ENCODE assay signal across 14 cellular contexts in the genomic region with DNA sequence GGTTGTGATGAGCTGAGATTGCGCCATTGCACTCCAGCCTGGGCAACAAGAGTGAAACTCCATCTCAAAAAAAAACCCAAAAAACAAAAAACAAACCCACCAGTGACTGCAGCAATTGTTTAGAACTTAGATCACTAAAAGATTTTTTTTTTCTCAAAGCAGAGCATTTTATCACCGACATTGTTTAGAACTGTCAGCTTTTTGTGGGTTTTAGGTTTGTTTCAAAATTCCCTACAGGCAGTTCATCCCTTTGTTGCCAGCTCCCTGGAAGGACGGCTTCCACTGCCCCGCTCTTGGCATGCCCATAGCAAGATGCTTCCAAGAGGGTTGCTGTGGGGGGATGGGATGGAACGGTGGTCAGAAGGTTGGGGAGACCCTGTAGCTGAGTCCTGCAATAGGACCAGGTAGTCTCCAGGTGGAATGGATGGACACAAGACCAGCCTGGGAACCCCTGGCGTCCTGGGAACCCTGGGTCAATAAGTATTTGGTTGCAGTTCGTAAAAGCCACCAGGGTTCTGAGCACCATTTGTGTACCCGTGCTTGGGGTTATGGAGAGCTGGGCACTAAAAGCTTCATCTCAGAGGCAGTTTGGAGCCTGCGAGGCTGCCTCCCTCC. TPM values are rescaled to one million over a fixed set of nuclear protein-coding genes. Genes with fewer than 3 reads are reported as not detected.
A peak's percentile ranks its signal among the peaks of the same experiment; 100 is the strongest.
DNase-seq lines count a peak whose midpoint lies in the region; ATAC-seq and TF ChIP-seq lines count a peak whose summit lies in the region.
"Had no signal": no experiment of that assay in that cellular context is flagged by ENCODE, and none has a peak within 500 bp of the region (broad histone marks: within the 10 kb centered on the region; RNA-seq: fewer than 3 reads in every experiment).

No MANE protein-coding gene starts in this region.

- peaks cover 6% of the 10 kb centered on the region for H3K27me3 Mint-ChIP-seq in endothelial cell (ENCODE audit: unreplicated experiment)

- no peaks in the 10 kb centered on the region for H3K9me3 Mint-ChIP-seq in endothelial cell (ENCODE audit: unreplicated experiment)

- H3K27ac ChIP-seq in sigmoid colon = peak overlapping the region; percentile 79 to 91 (median 84)

- peaks cover 85% of the 10 kb centered on the region for H3K4me1 Mint-ChIP-seq in endothelial cell (ENCODE audit: unreplicated experiment)

- ATAC-seq in left colon (no peak), GM21423 (IDR thresholded peaks at IDR 0.05; ENCODE audit: unreplicated experiment) (no peak), HG02610 (IDR thresholded peaks at IDR 0.05; ENCODE audit: unreplicated experiment) (no peak)
- ATAC-seq: stimulated activated naive CD8-positive, alpha-beta T cell treated with anti-CD3 and anti-CD28 coated beads, Interleukin-15, Interleukin-2, amounts not matched to agents 100 U/mL and 50 U/mL, for 24 hours had no signal

- TF ChIP-seq POLR2A in sigmoid colon (IDR thresholded peaks at IDR 0.05) = no peak

- peaks cover 0 to 81% (median 71%) of the 10 kb centered on the region in 4 donors for H3K4me1 ChIP-seq in sigmoid colon

- no peaks in the 10 kb centered on the region for H3K9me3 ChIP-seq in sigmoid colon

- no peaks in the 10 kb centered on the region for H3K36me3 ChIP-seq in sigmoid colon

- 77 to 83% methylated on average over 9 of the region's 9 CpGs for WGBS in sigmoid colon, 2 donors

- H3K36me3 Mint-ChIP-seq in endothelial cell (ENCODE audit: low read depth, unreplicated experiment) = peaks cover 41% of the 10 kb centered on the region

- no peak overlapping the region for H3K4me3 Mint-ChIP-seq in endothelial cell (ENCODE audit: unreplicated experiment)
- H3K4me3 Mint-ChIP-seq: WTC11 had no signal

- H3K27ac Mint-ChIP-seq in endothelial cell (ENCODE audit: unreplicated experiment) = peak overlapping the region; percentile 99
- H3K27ac Mint-ChIP-seq: WTC11 had no signal

- no peaks in the 10 kb centered on the region for H3K27me3 ChIP-seq in sigmoid colon

- no peak overlapping the region for H3K4me3 ChIP-seq in sigmoid colon

- intact Hi-C loops in sigmoid colon (cut with DNase I) (no loop called here), left colon (cut with DNase I, micrococcal nuclease) (no loop called here)

- TF ChIP-seq EP300 in sigmoid colon (IDR thresholded peaks at IDR 0.05) = no peak

- peak; percentile 46 for DNase-seq in H4 (ENCODE audit: low spot score)
- DNase-seq in endothelial cell (ENCODE audit: low spot score) = no peak
- peak; percentile 41 for DNase-seq in islet precursor cell
- no peak for DNase-seq in sigmoid colon
- DNase-seq in left colon = no peak
- no peak for DNase-seq in NK-92 treated with Interleukin-12 subunit alpha and Interleukin-12 subunit beta, amount 100 ng/mL, for 24 hours (lab: John Stamatoyannopoulos, UW)
- DNase-seq: amygdala; foreskin fibroblast; NCI-H1694 treated with DMSO at 0.1 percent for 48 hours; SHP77 treated with DMSO at 0.1 percent for 48 hours; stimulated activated naive CD8-positive, alpha-beta T cell treated with anti-CD3 and anti-CD28 coated beads, Interleukin-15, Interleukin-2, amounts not matched to agents 100 U/mL and 50 U/mL, for 24 hours had no signal

- TF ChIP-seq CTCF in endothelial cell (IDR thresholded peaks at IDR 0.05; ENCODE audit: unreplicated experiment) (no peak), sigmoid colon (IDR thresholded peaks at IDR 0.05) (no peak)

RNA-seq across cellular contexts. Expression of a gene that starts 46.7 kb away (rescaled TPM):
- total RNA-seq in H4 (2014; rRNA removed; shearing (Covaris generic)) = 0.83 TPM in 1 of 2 replicates, not detected in the other
- 717 TPM for total RNA-seq in endothelial cell (ENCODE audit: unreplicated experiment)
- 10 to 100 TPM; 13.8 to 75.3 (median 23.0) TPM for total RNA-seq in sigmoid colon
- 1 to 10 TPM in 2 of 3 donors, under 1 TPM in 1; 0.23 to 8.0 (median 7.2) TPM for polyA plus RNA-seq in sigmoid colon
- 10 to 100 TPM in 1 of 2 donors, 1 to 10 TPM in 1; 3.1 to 10.8 TPM for total RNA-seq in left colon

Comparison
In these comparisons a context has a peak if more than half of its experiments do, and no peak if none do; other contexts are left out.
1. DNase-seq: peak in H4 (single experiment) and islet precursor cell (single experiment); none in endothelial cell (single experiment), sigmoid colon (single experiment), left colon (0 of 2) and NK-92 treated with Interleukin-12 subunit alpha and Interleukin-12 subunit beta, amount 100 ng/mL, for 24 hours (single experiment).